In genomic region chr12:119266963-119267362, GRCh38 we compare ENCODE assay signal across 1 cellular context.
TF ChIP-seq lines count a peak whose summit lies in the region.

No MANE protein-coding gene starts in this region.

TF ChIP-seq in WTC11, 78 proteins besides CTCF, POLR2A, EP300 and RAD21 (continued from another document):
- TF ChIP-seq ZNF121 (CRISPR knock-in tag; IDR thresholded peaks at IDR 0.05) (no peak), FOXK1 (CRISPR knock-in tag; IDR thresholded peaks at IDR 0.05) (no peak), PRDM15 (CRISPR knock-in tag; IDR thresholded peaks at IDR 0.05) (no peak), ZNF219 (CRISPR knock-in tag; IDR thresholded peaks at IDR 0.05; ENCODE audit: borderline replicate concordance) (no peak), ZBTB43 (CRISPR knock-in tag; IDR thresholded peaks at IDR 0.05) (no peak), GTF2I (CRISPR knock-in tag; conservative IDR thresholded peaks at IDR 0.05) (no peak), ATF2 (CRISPR knock-in tag; IDR thresholded peaks at IDR 0.05; ENCODE audit: borderline replicate concordance, low read depth) (no peak), SMAD4 (CRISPR knock-in tag; IDR thresholded peaks at IDR 0.05) (no peak), ATF3 (CRISPR knock-in tag; conservative IDR thresholded peaks at IDR 0.05) (no peak), JAZF1 (CRISPR knock-in tag; IDR thresholded peaks at IDR 0.05) (no peak), ZNF425 (CRISPR knock-in tag; conservative IDR thresholded peaks at IDR 0.05) (no peak), ETV6 (CRISPR knock-in tag; IDR thresholded peaks at IDR 0.05) (no peak), NR3C1 (CRISPR knock-in tag; conservative IDR thresholded peaks at IDR 0.05; ENCODE audit: low read depth) (no peak), ZNF138 (CRISPR knock-in tag; conservative IDR thresholded peaks at IDR 0.05) (no peak), CREB1 (CRISPR knock-in tag; IDR thresholded peaks at IDR 0.05) (no peak), ZNF263 (CRISPR knock-in tag; IDR thresholded peaks at IDR 0.05; ENCODE audit: low read depth) (no peak), USF1 (CRISPR knock-in tag; IDR thresholded peaks at IDR 0.05) (no peak)
